In the genomic region with DNA sequence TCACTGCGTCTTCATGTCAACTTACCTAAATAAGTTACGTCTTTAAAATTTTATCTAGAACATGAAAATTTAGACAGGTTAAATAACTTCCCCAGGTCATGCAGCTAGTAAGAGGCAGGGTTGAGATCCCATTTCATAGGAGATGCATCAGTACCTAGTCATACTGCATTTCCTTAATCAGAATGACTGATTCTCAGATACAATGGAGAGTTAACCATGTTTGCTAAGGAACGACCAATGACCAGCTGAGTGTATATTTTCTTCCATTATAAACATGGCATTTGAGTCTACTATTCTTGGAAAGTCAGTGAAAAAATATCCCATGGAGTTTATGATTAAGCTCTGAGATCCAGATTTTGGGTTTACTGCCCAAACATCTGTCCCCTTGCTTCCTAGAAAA, we compare ENCODE assay signal across 18 cellular contexts. TPM values are rescaled to one million over a fixed set of nuclear protein-coding genes. Genes with fewer than 3 reads are reported as not detected.
"Had no signal": no experiment of that assay in that cellular context is flagged by ENCODE, and none has a peak within 500 bp of the region (broad histone marks: within the 10 kb centered on the region; RNA-seq: fewer than 3 reads in every experiment).

No MANE protein-coding gene starts in this region.

- H3K4me3 Mint-ChIP-seq: activated T-cell treated with anti-CD3 and anti-CD28 coated beads, Interleukin-2, amount 50 U/mL, for 24 hours; activated T-helper 17 cell treated with anti-CD3 and anti-CD28 coated beads, Interleukin-2, amount 50 U/mL, for 72 hours; central memory CD8-positive, alpha-beta T cell; naive thymus-derived CD4-positive, alpha-beta T cell; T-helper 2 cell treated with Interferon-gamma antibody and Interleukin-4, amounts not matched to agents 5 μg/mL and 100 μg/mL, for 36 hours had no signal

- FAIRE-seq: colon, TTC549 had no signal

- H3K27me3 ChIP-seq: brain microvascular endothelial cell, foreskin keratinocyte, upper lobe of right lung had no signal

- H3K4me3 ChIP-seq: lung, prostate gland, upper lobe of right lung had no signal

- H3K4me1 Mint-ChIP-seq: central memory CD8-positive, alpha-beta T cell had no signal

- H3K9me3 Mint-ChIP-seq: activated T-cell treated with anti-CD3 and anti-CD28 coated beads, Interleukin-2, amount 50 U/mL, for 24 hours; central memory CD8-positive, alpha-beta T cell had no signal

- DNase-seq: activated T-cell treated with anti-CD3 and anti-CD28 coated beads, Interleukin-2, amount 50 U/mL, for 24 hours; aorta; brain microvascular endothelial cell; erythroblast; foreskin keratinocyte; naive thymus-derived CD4-positive, alpha-beta T cell; stimulated activated CD4-positive, alpha-beta T cell treated with anti-CD3 and anti-CD28 coated beads, Interleukin-2, amount 100 ng/mL, for 48 hours; stimulated activated naive CD8-positive, alpha-beta T cell treated with anti-CD3 and anti-CD28 coated beads, Interleukin-15, Interleukin-2, amounts not matched to agents 100 U/mL and 50 U/mL, for 24 hours; upper lobe of right lung had no signal

- H3K36me3 ChIP-seq: brain microvascular endothelial cell, prostate gland, upper lobe of right lung had no signal

- H3K27me3 Mint-ChIP-seq: activated T-cell treated with anti-CD3 and anti-CD28 coated beads, Interleukin-2, amount 50 U/mL, for 24 hours had no signal

- H3K27ac Mint-ChIP-seq: activated naive CD4-positive, alpha-beta T cell treated with anti-CD3 and anti-CD28 coated beads, Interleukin-2, amount 50 U/mL, for 72 hours; activated T-cell treated with anti-CD3 and anti-CD28 coated beads, Interleukin-2, amount 50 U/mL, for 24 hours; activated T-helper 17 cell treated with anti-CD3 and anti-CD28 coated beads, Interleukin-2, amount 50 U/mL, for 72 hours had no signal

- ATAC-seq: activated naive CD4-positive, alpha-beta T cell treated with anti-CD3 and anti-CD28 coated beads, Interleukin-2, amount 50 U/mL, for 72 hours; activated T-helper 17 cell treated with anti-CD3 and anti-CD28 coated beads, Interleukin-2, amount 50 U/mL, for 72 hours; foreskin keratinocyte; left lobe of liver; naive thymus-derived CD4-positive, alpha-beta T cell; stimulated activated naive CD8-positive, alpha-beta T cell treated with anti-CD3 and anti-CD28 coated beads, Interleukin-15, Interleukin-2, amounts not matched to agents 100 U/mL and 50 U/mL, for 24 hours; upper lobe of right lung had no signal

- H3K36me3 Mint-ChIP-seq: activated naive CD4-positive, alpha-beta T cell treated with anti-CD3 and anti-CD28 coated beads, Interleukin-2, amount 50 U/mL, for 72 hours had no signal

RNA-seq across cellular contexts. Expression of a gene that starts 39.6 kb away (rescaled TPM):
- total RNA-seq: foreskin keratinocyte had no signal
